ENCODE assay signal across 8 cellular contexts in the genomic region with DNA sequence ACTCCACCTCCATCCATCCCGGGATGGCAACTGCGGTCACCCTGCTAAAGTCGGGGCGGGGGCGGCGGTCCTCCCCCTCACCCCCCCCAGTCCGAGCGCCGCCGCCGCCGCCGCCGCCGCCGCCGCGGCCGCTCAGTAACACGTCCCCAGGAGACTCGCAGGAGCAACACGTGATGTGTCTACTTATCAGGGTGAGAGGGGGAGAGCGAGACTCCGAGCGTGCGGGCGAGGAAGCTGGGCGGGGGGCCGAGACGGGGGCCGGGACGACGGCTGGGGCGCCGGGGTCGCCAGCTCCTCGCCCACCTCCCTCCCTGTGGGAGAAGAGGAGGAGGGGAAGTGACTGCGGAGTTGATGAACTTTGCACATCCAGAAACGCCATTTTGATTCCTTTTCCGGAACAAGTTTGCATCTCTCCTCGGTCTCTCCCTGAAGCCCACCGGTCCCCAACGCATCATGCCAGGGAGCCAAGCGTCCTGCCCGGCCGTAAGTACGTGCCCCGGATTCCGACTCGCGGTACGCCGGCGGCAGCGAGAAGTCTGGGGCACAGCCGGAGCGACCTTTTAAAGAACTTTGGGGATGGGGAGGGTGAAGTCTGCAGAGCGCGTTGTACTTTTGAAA. TPM values are rescaled to one million over a fixed set of nuclear protein-coding genes. Genes with fewer than 3 reads are reported as not detected.
DNase-seq lines count a peak whose midpoint lies in the region; ATAC-seq lines count a peak whose summit lies in the region.

A gene with protein sequence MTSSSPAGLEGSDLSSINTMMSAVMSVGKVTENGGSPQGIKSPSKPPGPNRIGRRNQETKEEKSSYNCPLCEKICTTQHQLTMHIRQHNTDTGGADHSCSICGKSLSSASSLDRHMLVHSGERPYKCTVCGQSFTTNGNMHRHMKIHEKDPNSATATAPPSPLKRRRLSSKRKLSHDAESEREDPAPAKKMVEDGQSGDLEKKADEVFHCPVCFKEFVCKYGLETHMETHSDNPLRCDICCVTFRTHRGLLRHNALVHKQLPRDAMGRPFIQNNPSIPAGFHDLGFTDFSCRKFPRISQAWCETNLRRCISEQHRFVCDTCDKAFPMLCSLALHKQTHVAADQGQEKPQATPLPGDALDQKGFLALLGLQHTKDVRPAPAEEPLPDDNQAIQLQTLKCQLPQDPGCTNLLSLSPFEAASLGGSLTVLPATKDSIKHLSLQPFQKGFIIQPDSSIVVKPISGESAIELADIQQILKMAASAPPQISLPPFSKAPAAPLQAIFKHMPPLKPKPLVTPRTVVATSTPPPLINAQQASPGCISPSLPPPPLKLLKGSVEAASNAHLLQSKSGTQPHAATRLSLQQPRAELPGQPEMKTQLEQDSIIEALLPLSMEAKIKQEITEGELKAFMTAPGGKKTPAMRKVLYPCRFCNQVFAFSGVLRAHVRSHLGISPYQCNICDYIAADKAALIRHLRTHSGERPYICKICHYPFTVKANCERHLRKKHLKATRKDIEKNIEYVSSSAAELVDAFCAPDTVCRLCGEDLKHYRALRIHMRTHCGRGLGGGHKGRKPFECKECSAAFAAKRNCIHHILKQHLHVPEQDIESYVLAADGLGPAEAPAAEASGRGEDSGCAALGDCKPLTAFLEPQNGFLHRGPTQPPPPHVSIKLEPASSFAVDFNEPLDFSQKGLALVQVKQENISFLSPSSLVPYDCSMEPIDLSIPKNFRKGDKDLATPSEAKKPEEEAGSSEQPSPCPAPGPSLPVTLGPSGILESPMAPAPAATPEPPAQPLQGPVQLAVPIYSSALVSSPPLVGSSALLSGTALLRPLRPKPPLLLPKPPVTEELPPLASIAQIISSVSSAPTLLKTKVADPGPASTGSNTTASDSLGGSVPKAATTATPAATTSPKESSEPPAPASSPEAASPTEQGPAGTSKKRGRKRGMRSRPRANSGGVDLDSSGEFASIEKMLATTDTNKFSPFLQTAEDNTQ (N-terminal part only) (plus strand): TSS at position 384 of the 618 bp plus-strand sequence. CDS start 73,951 bp downstream, outside the sequence.

- POLR2A ChIA-PET in activated CD4-positive, alpha-beta memory T cell treated with anti-CD3 and anti-CD28 coated beads, Interleukin-2, amount 10 ng/mL, durations not matched to agents 7 days and 5 days (lab: Charles Lee): interaction anchor here (0.9 to 6.0 kb wide), 12 partner anchors 8 to 494 kb away, joined by 3 to 76 read pairs (median 4); no protein-coding TSS in a partner anchor

- H3K36me3 Mint-ChIP-seq in activated CD4-positive, alpha-beta memory T cell treated with anti-CD3 and anti-CD28 coated beads, Interleukin-2, amount 10 ng/mL, durations not matched to agents 7 days and 5 days (ENCODE audit: low read depth): peaks cover 9% of the 10 kb centered on the region

- H3K4me3 Mint-ChIP-seq in activated CD4-positive, alpha-beta memory T cell treated with anti-CD3 and anti-CD28 coated beads, Interleukin-2, amount 10 ng/mL, durations not matched to agents 7 days and 5 days: peak within 1 kb of the TSS; percentile 92

- peak; percentile 77 for DNase-seq in SIG-M5 treated with dmso at 0.1 percent for 504 hours (lab: John Stamatoyannopoulos, UW; ENCODE audit: unreplicated experiment)
- no peak for DNase-seq in SIG-M5 (lab: John Stamatoyannopoulos, UW)
- peak; percentile 10 for DNase-seq in NCI-H524 treated with DMSO at 0.1 percent for 48 hours (lab: John Stamatoyannopoulos, UW)
- DNase-seq in activated CD4-positive, alpha-beta memory T cell treated with anti-CD3 and anti-CD28 coated beads, Interleukin-2, amount 10 ng/mL, durations not matched to agents 7 days and 5 days: peak; percentile 65
- DNase-seq in effector CD8-positive, alpha-beta T cell (lab: John Stamatoyannopoulos, UW): peak; percentile 31
- DNase-seq in medulla oblongata (ENCODE audit: extremely low spot score): peak; percentile 54
- DNase-seq in stimulated activated CD8-positive, alpha-beta memory T cell treated with anti-CD3 and anti-CD28 coated beads, Interleukin-4, amount 100 ng/mL, for 4 hours (ENCODE audit: low read depth in 2 of 2, low spot score in 1 of 2): peak; percentile 33 to 50

- CTCF ChIA-PET in activated CD4-positive, alpha-beta memory T cell treated with anti-CD3 and anti-CD28 coated beads, Interleukin-2, amount 10 ng/mL, durations not matched to agents 7 days and 5 days (lab: Charles Lee): no interaction called here

- no peaks in the 10 kb centered on the region for H3K9me3 Mint-ChIP-seq in activated CD4-positive, alpha-beta memory T cell treated with anti-CD3 and anti-CD28 coated beads, Interleukin-2, amount 10 ng/mL, durations not matched to agents 7 days and 5 days

- no peaks in the 10 kb centered on the region for H3K27me3 Mint-ChIP-seq in activated CD4-positive, alpha-beta memory T cell treated with anti-CD3 and anti-CD28 coated beads, Interleukin-2, amount 10 ng/mL, durations not matched to agents 7 days and 5 days

- peak within 1 kb of the TSS; percentile 89 for H3K27ac Mint-ChIP-seq in activated CD4-positive, alpha-beta memory T cell treated with anti-CD3 and anti-CD28 coated beads, Interleukin-2, amount 10 ng/mL, durations not matched to agents 7 days and 5 days

- ATAC-seq in HG02981 (IDR thresholded peaks at IDR 0.05; ENCODE audit: unreplicated experiment): peak; percentile 50

- peaks cover 38% of the 10 kb centered on the region for H3K4me1 Mint-ChIP-seq in activated CD4-positive, alpha-beta memory T cell treated with anti-CD3 and anti-CD28 coated beads, Interleukin-2, amount 10 ng/mL, durations not matched to agents 7 days and 5 days

RNA-seq across cellular contexts. Expression of the gene that starts here (rescaled TPM):
- total RNA-seq in activated CD4-positive, alpha-beta memory T cell treated with anti-CD3 and anti-CD28 coated beads, Interleukin-2, amount 10 ng/mL, durations not matched to agents 7 days and 5 days: 10 to 100 TPM; 26.5 to 27.9 TPM
